In genomic region chr14:20469890-20470858, GRCh38 we compare ENCODE assay signal across 8 cellular contexts. TPM values are rescaled to one million over a fixed set of nuclear protein-coding genes. Genes with fewer than 3 reads are reported as not detected.
DNase-seq lines count a peak whose midpoint lies in the region; ATAC-seq lines count a peak whose summit lies in the region.

No MANE protein-coding gene starts in this region.

- no peak overlapping the region for H2BK5ac ChIP-seq in mesenchymal stem cell (ENCODE audit: low read depth, low read length, poor library complexity, severe bottlenecking)

- peak; percentile 44 for ATAC-seq in HG03039 (IDR thresholded peaks at IDR 0.05; ENCODE audit: unreplicated experiment)

- peak overlapping the region in 1 of 2 experiments; percentile 33 for H3K4ac ChIP-seq in mesenchymal stem cell (ENCODE audit: low read depth in 1 of 2, low read length in 2 of 2)

- DNase-seq in NK-92 treated with Interleukin-12 subunit alpha and Interleukin-12 subunit beta, amount 100 ng/mL, for 24 hours (lab: John Stamatoyannopoulos, UW), result peak; percentile 43
- DNase-seq in NK-92 (lab: John Stamatoyannopoulos, UW; ENCODE audit: unreplicated experiment) (no peak), NCI-H345 (lab: John Stamatoyannopoulos, UW) (peak; percentile 41), mesenchymal stem cell (peak; percentile 87)
- DNase-seq in activated CD4-positive, alpha-beta T cell treated with anti-CD3 and anti-CD28 coated beads, Interleukin-2, amount 50 U/mL, for 24 hours (ENCODE audit: low read depth in 1 of 2, low spot score in 1 of 2), result peak; percentile 40 to 75
- DNase-seq in effector memory CD4-positive, alpha-beta T cell, result peak; percentile 27 to 50 (median 27)
- peak; percentile 16 to 17 for DNase-seq in stimulated activated CD8-positive, alpha-beta memory T cell treated with anti-CD3 and anti-CD28 coated beads, Interleukin-7, amount 100 ng/mL, for 1 hour (ENCODE audit: low read depth in 2 of 2)

- H2BK12ac ChIP-seq in mesenchymal stem cell (ENCODE audit: low read length in 2 of 2), result peak overlapping the region in 1 of 2 experiments; percentile 10

- H3K4me1 ChIP-seq in effector memory CD4-positive, alpha-beta T cell (ENCODE audit: control insufficient read depth, insufficient read depth, low read length, poor library complexity, severe bottlenecking), result peaks cover 35% of the 10 kb centered on the region
- peaks cover 5% of the 10 kb centered on the region for H3K4me1 ChIP-seq in mesenchymal stem cell (ENCODE audit: control insufficient read depth, insufficient read depth, low read depth, low read length)

- H3K4me2 ChIP-seq in mesenchymal stem cell (ENCODE audit: low read length, poor library complexity, severe bottlenecking), result peak overlapping the region; percentile 67

- peaks cover 34% of the 10 kb centered on the region for H3K36me3 ChIP-seq in effector memory CD4-positive, alpha-beta T cell (ENCODE audit: control insufficient read depth, insufficient read depth, low read length)
- peaks cover 13 to 32% of the 10 kb centered on the region in 2 experiments for H3K36me3 ChIP-seq in mesenchymal stem cell (ENCODE audit: control insufficient read depth in 1 of 2, insufficient read depth in 2 of 2, low read depth in 1 of 2, low read length in 2 of 2)

- no peak overlapping the region for H4K8ac ChIP-seq in mesenchymal stem cell (ENCODE audit: low read length)

- peak overlapping the region; percentile 96 for H3K9ac ChIP-seq in mesenchymal stem cell (ENCODE audit: low read length)

- H3K27ac ChIP-seq in effector memory CD4-positive, alpha-beta T cell (ENCODE audit: insufficient read depth, low read length, poor library complexity, severe bottlenecking), result peak overlapping the region; percentile 83
- H3K27ac ChIP-seq in mesenchymal stem cell (ENCODE audit: low read length, poor library complexity, severe bottlenecking), result peak overlapping the region; percentile 39

- H3K79me1 ChIP-seq in mesenchymal stem cell (replicated peaks; ENCODE audit: low read length, poor library complexity, severe bottlenecking), result peaks cover 18% of the 10 kb centered on the region

- no peak overlapping the region for H2AK5ac ChIP-seq in mesenchymal stem cell (ENCODE audit: low read length, severe bottlenecking)

- peak overlapping the region in 1 of 2 experiments; percentile 2 for H3K23ac ChIP-seq in mesenchymal stem cell (ENCODE audit: low read length in 2 of 2)

- H2BK15ac ChIP-seq in mesenchymal stem cell (ENCODE audit: low read depth, poor library complexity, severe bottlenecking), result no peak overlapping the region

- H3K4me3 ChIP-seq in effector memory CD4-positive, alpha-beta T cell (ENCODE audit: insufficient read depth, low read depth, low read length, poor library complexity, severe bottlenecking), result peak overlapping the region; percentile 92
- peak overlapping the region; percentile 73 to 96 for H3K4me3 ChIP-seq in mesenchymal stem cell (ENCODE audit: insufficient read depth in 1 of 2, low read depth in 1 of 2, low read length in 2 of 2)

- H3K27me3 ChIP-seq in effector memory CD4-positive, alpha-beta T cell (replicated peaks; ENCODE audit: control insufficient read depth, insufficient read depth, low read length, poor library complexity, severe bottlenecking), result no peaks in the 10 kb centered on the region
- no peaks in the 10 kb centered on the region for H3K27me3 ChIP-seq in mesenchymal stem cell (ENCODE audit: control insufficient read depth in 1 of 2, insufficient read depth in 1 of 2, low read length in 2 of 2)

- H4K91ac ChIP-seq in mesenchymal stem cell (ENCODE audit: low read length), result no peak overlapping the region

- peak overlapping the region in 1 of 2 experiments; percentile 87 for H3K18ac ChIP-seq in mesenchymal stem cell (ENCODE audit: low read depth in 1 of 2, low read length in 2 of 2)

- H2BK120ac ChIP-seq in mesenchymal stem cell (ENCODE audit: low read depth, low read length), result no peak overlapping the region

- WGBS in mesenchymal stem cell, result under 1% methylated on average over 13 of the region's 14 CpGs

- H3K9me3 ChIP-seq in effector memory CD4-positive, alpha-beta T cell (ENCODE audit: control insufficient read depth, low read length), result no peaks in the 10 kb centered on the region
- H3K9me3 ChIP-seq in mesenchymal stem cell (ENCODE audit: control insufficient read depth, low read length), result no peaks in the 10 kb centered on the region

- peak overlapping the region; percentile 55 for H2AFZ ChIP-seq in mesenchymal stem cell (ENCODE audit: low read depth, low read length)

- H3K14ac ChIP-seq in mesenchymal stem cell (ENCODE audit: low read length in 2 of 2), result peak overlapping the region in 1 of 2 experiments; percentile 71

RNA-seq across cellular contexts. Expression of gene PNP, which starts 1.0 kb away (rescaled TPM):
- 52.4 TPM for polyA plus RNA-seq in mesenchymal stem cell (2013, experiment 1 of 2)
- 51.1 TPM for polyA plus RNA-seq in mesenchymal stem cell (2013, experiment 2 of 2)

RNA-seq across cellular contexts. Expression of gene PIP4P1, which starts 8.9 kb away (rescaled TPM):
- 40.3 TPM for polyA plus RNA-seq in mesenchymal stem cell (2013, experiment 1 of 2)
- polyA plus RNA-seq in mesenchymal stem cell (2013, experiment 2 of 2), result 38.7 TPM

RNA-seq across cellular contexts. Expression of gene APEX1, which starts 15.1 kb away (rescaled TPM):
- polyA plus RNA-seq in mesenchymal stem cell (2013, experiment 1 of 2), result 255 TPM
- 251 TPM for polyA plus RNA-seq in mesenchymal stem cell (2013, experiment 2 of 2)

RNA-seq across cellular contexts. Expression of gene OSGEP, which starts 15.6 kb away (rescaled TPM):
- polyA plus RNA-seq in mesenchymal stem cell (2013, experiment 1 of 2), result 15.2 TPM
- polyA plus RNA-seq in mesenchymal stem cell (2013, experiment 2 of 2), result 14.4 TPM

RNA-seq across cellular contexts. Expression of gene KLHL33, which starts 34.2 kb away (rescaled TPM):
- polyA plus RNA-seq in mesenchymal stem cell (2013, experiment 1 of 2), result 0.01 TPM
- not detected for polyA plus RNA-seq in mesenchymal stem cell (2013, experiment 2 of 2)
